Comparison of ENCODE assay signal across 13 cellular contexts in genomic region chr16:71460246-71460645, GRCh38. TPM values are rescaled to one million over a fixed set of nuclear protein-coding genes. Genes with fewer than 3 reads are reported as not detected.
A peak's percentile ranks its signal among the peaks of the same experiment; 100 is the strongest.
DNase-seq lines count a peak whose midpoint lies in the region; ATAC-seq and TF ChIP-seq lines count a peak whose summit lies in the region.
"Had no signal": no experiment of that assay in that cellular context is flagged by ENCODE, and none has a peak within 500 bp of the region (broad histone marks: within the 10 kb centered on the region; RNA-seq: fewer than 3 reads in every experiment).

No MANE protein-coding gene starts in this region.

- no peak overlapping the region for H2AFZ ChIP-seq in Loucy (ENCODE audit: low read length)

- H3K4me1 Mint-ChIP-seq in CD8-positive, alpha-beta T cell (ENCODE audit: low read depth) = peaks cover 32% of the 10 kb centered on the region
- peaks cover 14% of the 10 kb centered on the region for H3K4me1 Mint-ChIP-seq in nephron

- no peak overlapping the region for H3K27ac Mint-ChIP-seq in CD8-positive, alpha-beta T cell
- H3K27ac Mint-ChIP-seq in nephron = no peak overlapping the region
- H3K27ac Mint-ChIP-seq: activated CD4-positive, alpha-beta memory T cell treated with anti-CD3 and anti-CD28 coated beads for 36 hours had no signal

- H3K27me3 Mint-ChIP-seq in CD8-positive, alpha-beta T cell (ENCODE audit: low read depth) = no peaks in the 10 kb centered on the region
- H3K27me3 Mint-ChIP-seq in nephron (ENCODE audit: low read depth) = no peaks in the 10 kb centered on the region
- H3K27me3 Mint-ChIP-seq: activated CD4-positive, alpha-beta memory T cell treated with anti-CD3 and anti-CD28 coated beads for 36 hours had no signal

- H3K9ac ChIP-seq in Loucy (ENCODE audit: low read depth, low read length, poor library complexity, severe bottlenecking) = no peak overlapping the region

- no peak overlapping the region for H3K4me3 ChIP-seq in CD8-positive, alpha-beta T cell (ENCODE audit: low read depth, low read length)
- H3K4me3 ChIP-seq in Loucy (ENCODE audit: low read length, poor library complexity, severe bottlenecking) (peak overlapping the region; percentile 97), choroid plexus epithelial cell (ENCODE audit: low read depth, low read length) (no peak overlapping the region)
- H3K4me3 ChIP-seq: Peyer's patch had no signal

- no peak for DNase-seq in CD8-positive, alpha-beta T cell
- DNase-seq in choroid plexus epithelial cell (ENCODE audit: low read depth) (peak; percentile 80), hypothalamus (lab: John Stamatoyannopoulos, UW) (no peak), occipital lobe (lab: John Stamatoyannopoulos, UW) (no peak)
- DNase-seq: activated CD4-positive, alpha-beta memory T cell treated with anti-CD3 and anti-CD28 coated beads for 36 hours; cortex of kidney; NCI-H1417 treated with DMSO at 0.1 percent for 48 hours; Peyer's patch had no signal

- H3K27ac ChIP-seq in CD8-positive, alpha-beta T cell (ENCODE audit: low read depth, low read length) = no peak overlapping the region
- H3K27ac ChIP-seq: Peyer's patch had no signal

- POLR2A ChIA-PET in CD8-positive, alpha-beta T cell (lab: Charles Lee) = no interaction called here

- H3K4me1 ChIP-seq in CD8-positive, alpha-beta T cell (ENCODE audit: insufficient read depth, low read length) = peaks cover 19% of the 10 kb centered on the region
- H3K4me1 ChIP-seq in Loucy (ENCODE audit: insufficient read depth, low read length, poor library complexity, severe bottlenecking) = peaks cover 19% of the 10 kb centered on the region

- H3F3A ChIP-seq in Loucy (ENCODE audit: low read depth) = no peaks in the 10 kb centered on the region

- no peaks in the 10 kb centered on the region for H3K36me3 ChIP-seq in CD8-positive, alpha-beta T cell (ENCODE audit: insufficient read depth, low read length)
- H3K36me3 ChIP-seq in Loucy (ENCODE audit: insufficient read depth, low read length) = no peaks in the 10 kb centered on the region

- intact Hi-C loops in CD8-positive, alpha-beta T cell (cut with DNase I, micrococcal nuclease) = loop anchor here in 1 of 2 experiments (5.0 kb wide), 1 partner anchor 37 kb away; no protein-coding TSS in a partner anchor

- TF ChIP-seq CTCF in CD8-positive, alpha-beta T cell (IDR thresholded peaks at IDR 0.05) = no peak
- TF ChIP-seq CTCF in Loucy (conservative IDR thresholded peaks at IDR 0.05; ENCODE audit: low read length) = no peak
- TF ChIP-seq CTCF in choroid plexus epithelial cell (conservative IDR thresholded peaks at IDR 0.05; ENCODE audit: low read depth, low read length) = no peak
- TF ChIP-seq CTCF in nephron (IDR thresholded peaks at IDR 0.05; ENCODE audit: unreplicated experiment in 3 of 3) = no peak

- peaks cover 19% of the 10 kb centered on the region for H3K79me2 ChIP-seq in Loucy (ENCODE audit: insufficient read depth, low read length)

- peak overlapping the region; percentile 95 for H3K4me2 ChIP-seq in Loucy (ENCODE audit: low read depth, low read length, poor library complexity, severe bottlenecking)

- peak overlapping the region; percentile 22 for H3K4me3 Mint-ChIP-seq in CD8-positive, alpha-beta T cell
- peak overlapping the region; percentile 77 to 97 (median 91) for H3K4me3 Mint-ChIP-seq in nephron

- peaks cover 21% of the 10 kb centered on the region for H3K36me3 Mint-ChIP-seq in CD8-positive, alpha-beta T cell
- H3K36me3 Mint-ChIP-seq in nephron (ENCODE audit: low read depth) = peaks cover 23% of the 10 kb centered on the region

- H3K9me3 Mint-ChIP-seq in CD8-positive, alpha-beta T cell = no peaks in the 10 kb centered on the region
- peaks cover under 1% of the 10 kb centered on the region for H3K9me3 Mint-ChIP-seq in nephron
- H3K9me3 Mint-ChIP-seq: activated CD4-positive, alpha-beta memory T cell treated with anti-CD3 and anti-CD28 coated beads for 36 hours had no signal

- no peaks in the 10 kb centered on the region for H3K9me2 ChIP-seq in Loucy (replicated peaks; ENCODE audit: low read depth, low read length)

- ATAC-seq in CD8-positive, alpha-beta T cell = no peak
- no peak for ATAC-seq in HG03460 (IDR thresholded peaks at IDR 0.05; ENCODE audit: unreplicated experiment)
- ATAC-seq in HG03280 (IDR thresholded peaks at IDR 0.05; ENCODE audit: unreplicated experiment) = no peak
- ATAC-seq: sciatic nerve had no signal

- no peaks in the 10 kb centered on the region for H4K20me1 ChIP-seq in Loucy (ENCODE audit: insufficient read depth, low read length, poor library complexity, severe bottlenecking)

- H3K9me3 ChIP-seq in CD8-positive, alpha-beta T cell (ENCODE audit: low read length) = no peaks in the 10 kb centered on the region
- no peaks in the 10 kb centered on the region for H3K9me3 ChIP-seq in Loucy (ENCODE audit: insufficient read depth, low read depth, low read length)
- H3K9me3 ChIP-seq: Peyer's patch had no signal

- H3K27me3 ChIP-seq in CD8-positive, alpha-beta T cell (ENCODE audit: insufficient read depth, low read length) = no peaks in the 10 kb centered on the region
- H3K27me3 ChIP-seq in Loucy (ENCODE audit: insufficient read depth, low read length, poor library complexity, severe bottlenecking) = no peaks in the 10 kb centered on the region
- H3K27me3 ChIP-seq: Peyer's patch had no signal

- CTCF ChIA-PET in CD8-positive, alpha-beta T cell (lab: Charles Lee) = no interaction called here

RNA-seq across cellular contexts. Expression of gene ZNF23, which starts 1.8 kb away (rescaled TPM):
- total RNA-seq in CD8-positive, alpha-beta T cell = 1 to 10 TPM; 8.0 to 8.5 TPM
- total RNA-seq in occipital lobe = 23.4 TPM

RNA-seq across cellular contexts. Expression of gene TLE7, which starts 18.4 kb away (rescaled TPM):
- total RNA-seq in CD8-positive, alpha-beta T cell = not detected
- not detected for total RNA-seq in occipital lobe
- total RNA-seq: activated CD4-positive, alpha-beta memory T cell treated with anti-CD3 and anti-CD28 coated beads for 36 hours; Peyer's patch; sciatic nerve had no signal

RNA-seq across cellular contexts. Expression of gene ZNF19, which starts 28.9 kb away (rescaled TPM):
- 1 to 10 TPM; 4.8 to 6.7 TPM for total RNA-seq in CD8-positive, alpha-beta T cell
- total RNA-seq in occipital lobe = 8.7 TPM
